Comparison of ENCODE assay signal across 25 cellular contexts in genomic region chr18:63684718-63685117, GRCh38. TPM values are rescaled to one million over a fixed set of nuclear protein-coding genes. Genes with fewer than 3 reads are reported as not detected.
"Had no signal": no experiment of that assay in that cellular context is flagged by ENCODE, and none has a peak within 500 bp of the region (broad histone marks: within the 10 kb centered on the region; RNA-seq: fewer than 3 reads in every experiment).

No MANE protein-coding gene starts in this region.

- H3K4me3 Mint-ChIP-seq: activated CD4-positive, alpha-beta memory T cell treated with anti-CD3 and anti-CD28 coated beads, Interleukin-2, amount 10 ng/mL, durations not matched to agents 7 days and 5 days; activated naive CD8-positive, alpha-beta T cell treated with anti-CD3 and anti-CD28 coated beads, Interleukin-2, amount 10 ng/mL, durations not matched to agents 7 days and 5 days; activated T-cell treated with anti-CD3 and anti-CD28 coated beads, Interleukin-2, amount 50 U/mL, for 72 hours; central memory CD8-positive, alpha-beta T cell; T-cell had no signal

- DNase-seq: activated CD4-positive, alpha-beta memory T cell treated with anti-CD3 and anti-CD28 coated beads, Interleukin-2, amount 10 ng/mL, durations not matched to agents 7 days and 5 days; activated CD4-positive, alpha-beta T cell treated with anti-CD3 and anti-CD28 coated beads, Interleukin-2, amount 50 U/mL, for 1 hour; activated CD4-positive, CD25-positive, alpha-beta regulatory T cell; activated CD8-positive, alpha-beta memory T cell treated with anti-CD3 and anti-CD28 coated beads, Interleukin-2, amount 50 U/mL, for 4 hours; activated naive CD4-positive, alpha-beta T cell treated with anti-CD3 and anti-CD28 coated beads, Interleukin-2, amount 50 U/mL, for 16 hours; activated naive CD8-positive, alpha-beta T cell treated with anti-CD3 and anti-CD28 coated beads, Interleukin-2, amount 10 ng/mL, durations not matched to agents 7 days and 5 days; activated T-cell treated with anti-CD3 and anti-CD28 coated beads, Interleukin-2, amount 50 U/mL, for 72 hours; aorta; KG1; NCI-H1092 treated with DMSO at 0.1 percent for 48 hours; NCI-H1436; NCI-H1694 treated with DMSO at 0.1 percent for 48 hours; NCI-H2029 treated with DMSO at 0.1 percent for 48 hours; NCI-H446; NCI-H524; PC-9; SIG-M5; T-cell; T-helper 2 cell; T1000 had no signal

- ATAC-seq: activated T-cell treated with anti-CD3 and anti-CD28 coated beads, Interleukin-2, amount 50 U/mL, for 72 hours; T-cell had no signal

- H3K4me3 ChIP-seq: PC-9 had no signal

- H3K36me3 Mint-ChIP-seq: activated naive CD8-positive, alpha-beta T cell treated with anti-CD3 and anti-CD28 coated beads, Interleukin-2, amount 10 ng/mL, durations not matched to agents 7 days and 5 days; T-cell had no signal

- H2AFZ ChIP-seq: PC-9 had no signal

- H3K4me2 ChIP-seq: PC-9 had no signal

- H3K4me1 Mint-ChIP-seq: activated CD4-positive, alpha-beta memory T cell treated with anti-CD3 and anti-CD28 coated beads, Interleukin-2, amount 10 ng/mL, durations not matched to agents 7 days and 5 days; activated naive CD8-positive, alpha-beta T cell treated with anti-CD3 and anti-CD28 coated beads, Interleukin-2, amount 10 ng/mL, durations not matched to agents 7 days and 5 days; central memory CD8-positive, alpha-beta T cell; T-cell had no signal

- H3K9me3 Mint-ChIP-seq: activated CD4-positive, alpha-beta memory T cell treated with anti-CD3 and anti-CD28 coated beads, Interleukin-2, amount 10 ng/mL, durations not matched to agents 7 days and 5 days; activated naive CD8-positive, alpha-beta T cell treated with anti-CD3 and anti-CD28 coated beads, Interleukin-2, amount 10 ng/mL, durations not matched to agents 7 days and 5 days; activated T-helper 2 cell treated with anti-CD3 and anti-CD28 coated beads, Interferon-gamma antibody, Interleukin-2, Interleukin-4, amounts not matched to agents 10 μg/mL and 5 μg/mL and 100 μg/mL, durations not matched to agents 14 hours and 24 hours and 36 hours had no signal

- H3K27me3 Mint-ChIP-seq: activated CD4-positive, alpha-beta memory T cell treated with anti-CD3 and anti-CD28 coated beads, Interleukin-2, amount 10 ng/mL, durations not matched to agents 7 days and 5 days; activated naive CD8-positive, alpha-beta T cell treated with anti-CD3 and anti-CD28 coated beads, Interleukin-2, amount 10 ng/mL, durations not matched to agents 7 days and 5 days had no signal

- H3K27ac Mint-ChIP-seq: activated CD4-positive, alpha-beta memory T cell treated with anti-CD3 and anti-CD28 coated beads, Interleukin-2, amount 10 ng/mL, durations not matched to agents 7 days and 5 days; activated naive CD8-positive, alpha-beta T cell treated with anti-CD3 and anti-CD28 coated beads, Interleukin-2, amount 10 ng/mL, durations not matched to agents 7 days and 5 days; activated T-cell treated with anti-CD3 and anti-CD28 coated beads, Interleukin-2, amount 50 U/mL, for 72 hours; activated T-helper 2 cell treated with anti-CD3 and anti-CD28 coated beads, Interferon-gamma antibody, Interleukin-2, Interleukin-4, amounts not matched to agents 10 μg/mL and 5 μg/mL and 100 μg/mL, durations not matched to agents 14 hours and 24 hours and 36 hours; T-cell had no signal

- H3K27ac ChIP-seq: VCaP had no signal

RNA-seq across cellular contexts. Expression of gene SERPINB11, which starts 18.0 kb away (rescaled TPM):
- total RNA-seq: activated CD4-positive, alpha-beta memory T cell treated with anti-CD3 and anti-CD28 coated beads, Interleukin-2, amount 10 ng/mL, durations not matched to agents 7 days and 5 days; activated naive CD8-positive, alpha-beta T cell treated with anti-CD3 and anti-CD28 coated beads, Interleukin-2, amount 10 ng/mL, durations not matched to agents 7 days and 5 days; activated T-cell treated with anti-CD3 and anti-CD28 coated beads, Interleukin-2, amount 50 U/mL, for 72 hours; activated T-helper 2 cell treated with anti-CD3 and anti-CD28 coated beads, Interferon-gamma antibody, Interleukin-2, Interleukin-4, amounts not matched to agents 10 μg/mL and 5 μg/mL and 100 μg/mL, durations not matched to agents 14 hours and 24 hours and 36 hours; aorta; LHCN-M2; M059J; PC-9; T-cell had no signal
- polyA plus RNA-seq: aorta had no signal

RNA-seq across cellular contexts. Expression of gene SERPINB3, which starts 23.0 kb away (rescaled TPM):
- total RNA-seq: activated CD4-positive, alpha-beta memory T cell treated with anti-CD3 and anti-CD28 coated beads, Interleukin-2, amount 10 ng/mL, durations not matched to agents 7 days and 5 days; activated naive CD8-positive, alpha-beta T cell treated with anti-CD3 and anti-CD28 coated beads, Interleukin-2, amount 10 ng/mL, durations not matched to agents 7 days and 5 days; activated T-cell treated with anti-CD3 and anti-CD28 coated beads, Interleukin-2, amount 50 U/mL, for 72 hours; activated T-helper 2 cell treated with anti-CD3 and anti-CD28 coated beads, Interferon-gamma antibody, Interleukin-2, Interleukin-4, amounts not matched to agents 10 μg/mL and 5 μg/mL and 100 μg/mL, durations not matched to agents 14 hours and 24 hours and 36 hours; aorta; LHCN-M2; M059J; PC-9; T-cell had no signal

RNA-seq across cellular contexts. Expression of gene SERPINB4, which starts 40.7 kb away (rescaled TPM):
- total RNA-seq: activated CD4-positive, alpha-beta memory T cell treated with anti-CD3 and anti-CD28 coated beads, Interleukin-2, amount 10 ng/mL, durations not matched to agents 7 days and 5 days; activated naive CD8-positive, alpha-beta T cell treated with anti-CD3 and anti-CD28 coated beads, Interleukin-2, amount 10 ng/mL, durations not matched to agents 7 days and 5 days; activated T-cell treated with anti-CD3 and anti-CD28 coated beads, Interleukin-2, amount 50 U/mL, for 72 hours; activated T-helper 2 cell treated with anti-CD3 and anti-CD28 coated beads, Interferon-gamma antibody, Interleukin-2, Interleukin-4, amounts not matched to agents 10 μg/mL and 5 μg/mL and 100 μg/mL, durations not matched to agents 14 hours and 24 hours and 36 hours; aorta; LHCN-M2; PC-9; T-cell had no signal
